8 cellular contexts compared by ENCODE assay signal in genomic region chr16:3106205-3106928, GRCh38.
DNase-seq lines count a peak whose midpoint lies in the region; ATAC-seq and TF ChIP-seq lines count a peak whose summit lies in the region.

No MANE protein-coding gene starts in this region.

- peak; percentile 84 for TF ChIP-seq POLR2A in GM19193 (IDR thresholded peaks at IDR 0.05; ENCODE audit: extremely low read depth, insufficient read depth, insufficient read length)

- peak overlapping the region; percentile 19 for H3K27ac ChIP-seq in cingulate gyrus (ENCODE audit: low read depth, low read length)

- DNase-seq in AML-193 (lab: John Stamatoyannopoulos, UW) (peak; percentile 80 to 83), NCI-H510A treated with DMSO at 0.1 percent for 48 hours (lab: John Stamatoyannopoulos, UW) (peak; percentile 61), left kidney (ENCODE audit: low read depth, low spot score) (peak; percentile 97)
- DNase-seq in activated CD4-positive, alpha-beta T cell treated with anti-CD3 and anti-CD28 coated beads for 48 hours: peak; percentile 94
- peak; percentile 82 to 90 for DNase-seq in stimulated activated CD4-positive, alpha-beta T cell treated with anti-CD3 and anti-CD28 coated beads, Interleukin-1b, Interleukin-23, amount 100 ng/mL, for 4 hours (ENCODE audit: low read depth in 2 of 2)

- ATAC-seq in HG03432 (IDR thresholded peaks at IDR 0.05; ENCODE audit: unreplicated experiment): peak; percentile 90

Comparison
In these comparisons a context has a peak if more than half of its experiments do, and no peak if none do; other contexts are left out.
1. Peak in every context shown above with its lines: DNase-seq, ATAC-seq and H3K27ac ChIP-seq.